In the genomic region with DNA sequence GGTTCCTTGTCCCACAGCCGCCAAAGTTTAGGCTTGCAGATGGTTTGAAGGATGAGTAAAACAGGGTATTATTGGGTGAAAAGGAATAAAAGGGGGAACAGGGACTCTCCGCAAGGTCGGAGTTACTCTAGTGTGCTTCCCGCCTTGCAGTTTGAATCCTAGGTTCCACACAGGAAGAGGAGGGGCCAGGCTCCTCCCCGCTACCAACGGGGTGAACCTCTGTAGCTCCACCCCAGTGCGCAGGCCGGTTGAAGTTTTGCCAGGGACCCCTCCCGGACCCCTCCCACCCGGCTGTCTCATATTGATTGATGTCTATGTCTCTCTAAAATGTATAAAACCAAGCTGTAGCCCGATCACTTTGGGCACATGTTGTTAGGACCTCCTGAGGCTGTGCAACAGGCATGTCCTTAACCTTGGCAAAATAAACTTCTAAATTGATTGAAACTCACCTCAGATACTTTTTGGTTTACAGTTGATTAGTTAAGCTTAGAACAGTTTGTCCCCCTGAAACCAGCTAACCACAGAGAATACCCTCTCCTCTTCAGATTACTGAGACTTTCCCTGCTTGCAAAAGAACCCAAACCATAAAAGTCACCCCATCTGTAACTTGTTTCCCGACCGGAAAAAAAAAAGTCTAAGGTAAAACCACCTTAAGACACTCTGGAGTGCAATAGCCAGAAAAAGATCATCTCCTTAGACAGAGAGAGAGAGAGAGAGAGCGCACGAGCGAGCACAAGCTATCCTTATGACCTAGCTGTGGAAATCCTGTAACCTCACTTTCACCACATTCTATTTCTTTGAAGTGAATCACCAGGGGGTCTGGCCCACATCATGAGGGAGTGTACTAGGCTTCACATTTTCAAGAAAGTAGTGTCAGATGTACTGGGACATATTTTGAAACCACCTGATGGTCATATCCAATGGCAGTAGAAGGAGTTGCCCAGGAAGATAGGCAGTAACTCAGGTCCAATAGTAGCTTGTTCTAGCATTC, we compare ENCODE assay signal across 9 cellular contexts. TPM values are rescaled to one million over a fixed set of nuclear protein-coding genes. Genes with fewer than 3 reads are reported as not detected.
DNase-seq lines count a peak whose midpoint lies in the region; ATAC-seq and FAIRE-seq lines count a peak whose summit lies in the region.
"Had no signal": no experiment of that assay in that cellular context is flagged by ENCODE, and none has a peak within 500 bp of the region (broad histone marks: within the 10 kb centered on the region; RNA-seq: fewer than 3 reads in every experiment).

No MANE protein-coding gene starts in this region.

- no peaks in the 10 kb centered on the region for H3K9me3 ChIP-seq in HUES48 (ENCODE audit: control insufficient read depth, insufficient read depth, low read length)
- no peaks in the 10 kb centered on the region for H3K9me3 ChIP-seq in small intestine (ENCODE audit: control insufficient read depth, low read depth)

- H3K27me3 ChIP-seq in HUES48 (ENCODE audit: control insufficient read depth, insufficient read depth, low read length): no peaks in the 10 kb centered on the region
- no peaks in the 10 kb centered on the region for H3K27me3 ChIP-seq in small intestine (ENCODE audit: control insufficient read depth in 2 of 2, insufficient read depth in 2 of 2, low read length in 2 of 2)

- 53 to 68% (median 59%) methylated on average over 16 of the region's 16 CpGs for WGBS in small intestine, 3 donors

- DNase-seq in Daoy (ENCODE audit: low read depth): peak; percentile 7
- DNase-seq in fibroblast of peridontal ligament (ENCODE audit: extremely low read depth): peak; percentile 59
- DNase-seq in LoVo (ENCODE audit: low spot score): no peak
- DNase-seq in NCI-H2107 (lab: John Stamatoyannopoulos, UW): no peak
- DNase-seq in NCI-H510A (lab: John Stamatoyannopoulos, UW): no peak
- DNase-seq in small intestine: no peak

- FAIRE-seq in small intestine (lab: Jason Lieb, UNC): no peak
- FAIRE-seq: bronchial epithelial cell had no signal

- no peak overlapping the region for H3K4me3 ChIP-seq in HUES48 (ENCODE audit: low read depth, low read length)
- no peak overlapping the region for H3K4me3 ChIP-seq in small intestine (ENCODE audit: low read depth in 1 of 2, low read length in 2 of 2)

- peak; percentile 70 for ATAC-seq in GM21381 (IDR thresholded peaks at IDR 0.05; ENCODE audit: unreplicated experiment)

- H3K27ac ChIP-seq in HUES48 (ENCODE audit: low read depth, low read length) (no peak overlapping the region), small intestine (ENCODE audit: low read depth in 1 of 2, low read length in 1 of 2) (no peak overlapping the region)

- H3K9ac ChIP-seq in HUES48 (ENCODE audit: low read depth, low read length): 0 out of 2 replicates have a peak overlapping the region, but pooled peaks have one; percentile 48

- peaks cover 23% of the 10 kb centered on the region for H3K4me1 ChIP-seq in HUES48 (ENCODE audit: control insufficient read depth, insufficient read depth, low read length)
- no peaks in the 10 kb centered on the region for H3K4me1 ChIP-seq in small intestine (ENCODE audit: control insufficient read depth in 2 of 2, insufficient read depth in 1 of 2, low read depth in 1 of 2, low read length in 1 of 2)

- H3K36me3 ChIP-seq in HUES48 (ENCODE audit: control insufficient read depth, insufficient read depth, low read length) (no peaks in the 10 kb centered on the region), small intestine (ENCODE audit: control insufficient read depth in 2 of 2, insufficient read depth in 2 of 2, low read length in 2 of 2) (no peaks in the 10 kb centered on the region)

RNA-seq across cellular contexts. Expression of gene GTF2F2, which starts 11.3 kb away (rescaled TPM):
- 45.2 and 55.2 TPM in 2 replicates for total RNA-seq in Daoy (2014; rRNA removed; shearing (Covaris generic))
- 10 to 100 TPM; 11.6 to 18.9 (median 13.0) TPM for polyA plus RNA-seq in small intestine

Comparison
In these comparisons a context has a peak if more than half of its experiments do, and no peak if none do; other contexts are left out.
1. DNase-seq: peak in Daoy (single experiment) and fibroblast of peridontal ligament (single experiment); none in LoVo (single experiment), NCI-H2107 (single experiment), NCI-H510A (single experiment) and small intestine (single experiment).